Comparison of ENCODE assay signal across 23 cellular contexts in genomic region chr13:80160110-80160509, GRCh38.
DNase-seq lines count a peak whose midpoint lies in the region; ATAC-seq, FAIRE-seq and TF ChIP-seq lines count a peak whose summit lies in the region.
"Had no signal": no experiment of that assay in that cellular context is flagged by ENCODE, and none has a peak within 500 bp of the region (broad histone marks: within the 10 kb centered on the region; RNA-seq: fewer than 3 reads in every experiment).

No MANE protein-coding gene starts in this region.

- no peaks in the 10 kb centered on the region for H3K9me3 ChIP-seq in colonic mucosa
- H3K9me3 ChIP-seq: A549, Caco-2 had no signal

- DNase-seq in COLO829 (ENCODE audit: low spot score), result peak; percentile 20
- DNase-seq in frontal cortex (ENCODE audit: low spot score in 2 of 2), result no peak
- DNase-seq in midbrain (lab: John Stamatoyannopoulos, UW), result peak; percentile 11
- peak; percentile 66 for DNase-seq in superior temporal gyrus (ENCODE audit: extremely low spot score)
- DNase-seq in NCI-H2196 treated with DMSO at 0.1 percent for 48 hours (lab: John Stamatoyannopoulos, UW; ENCODE audit: unreplicated experiment), result no peak
- DNase-seq in colonic mucosa, result no peak
- DNase-seq: 8988T; ACHN; AML-193; C1 segment of cervical spinal cord; Caco-2; CD4-positive, alpha-beta memory T cell; DMS153; DND-41; GDM1; GM23248; H7; HCEC 1CT had no signal

- no peaks in the 10 kb centered on the region for H3K36me3 ChIP-seq in colonic mucosa

- H3K27me3 ChIP-seq in colonic mucosa, result no peaks in the 10 kb centered on the region

- no peaks in the 10 kb centered on the region for H3K4me1 ChIP-seq in colonic mucosa
- H3K4me1 ChIP-seq: A549, Caco-2 had no signal

- H3K4me3 ChIP-seq in colonic mucosa, result no peak overlapping the region
- H3K4me3 ChIP-seq: A549, GM12878, GM23248 had no signal

- no peak overlapping the region for H3K9ac ChIP-seq in colonic mucosa (ENCODE audit: low read depth in 2 of 2, low read length in 2 of 2)
- H3K9ac ChIP-seq: GM23248 had no signal

- ATAC-seq in HG02678 (IDR thresholded peaks at IDR 0.05; ENCODE audit: unreplicated experiment), result no peak
- ATAC-seq: A549, GM12878 had no signal

- H3K27ac ChIP-seq in colonic mucosa, result no peak overlapping the region
- H3K27ac ChIP-seq: A549, GM23248 had no signal

- intact Hi-C loops in colonic mucosa (cut with DNase I), result no loop called here

- FAIRE-seq in frontal cortex (lab: Jason Lieb, UNC), result peak; percentile 72
- FAIRE-seq: A549, GM19239, H1 had no signal

- no peak for TF ChIP-seq CTCF in colonic mucosa (IDR thresholded peaks at IDR 0.05)

Comparison
In these comparisons a context has a peak if more than half of its experiments do, and no peak if none do; other contexts are left out.
1. DNase-seq: peak in COLO829 (single experiment), midbrain (single experiment) and superior temporal gyrus (single experiment); none in frontal cortex (0 of 2), NCI-H2196 treated with DMSO at 0.1 percent for 48 hours (single experiment) and colonic mucosa (single experiment).